In the genomic region with DNA sequence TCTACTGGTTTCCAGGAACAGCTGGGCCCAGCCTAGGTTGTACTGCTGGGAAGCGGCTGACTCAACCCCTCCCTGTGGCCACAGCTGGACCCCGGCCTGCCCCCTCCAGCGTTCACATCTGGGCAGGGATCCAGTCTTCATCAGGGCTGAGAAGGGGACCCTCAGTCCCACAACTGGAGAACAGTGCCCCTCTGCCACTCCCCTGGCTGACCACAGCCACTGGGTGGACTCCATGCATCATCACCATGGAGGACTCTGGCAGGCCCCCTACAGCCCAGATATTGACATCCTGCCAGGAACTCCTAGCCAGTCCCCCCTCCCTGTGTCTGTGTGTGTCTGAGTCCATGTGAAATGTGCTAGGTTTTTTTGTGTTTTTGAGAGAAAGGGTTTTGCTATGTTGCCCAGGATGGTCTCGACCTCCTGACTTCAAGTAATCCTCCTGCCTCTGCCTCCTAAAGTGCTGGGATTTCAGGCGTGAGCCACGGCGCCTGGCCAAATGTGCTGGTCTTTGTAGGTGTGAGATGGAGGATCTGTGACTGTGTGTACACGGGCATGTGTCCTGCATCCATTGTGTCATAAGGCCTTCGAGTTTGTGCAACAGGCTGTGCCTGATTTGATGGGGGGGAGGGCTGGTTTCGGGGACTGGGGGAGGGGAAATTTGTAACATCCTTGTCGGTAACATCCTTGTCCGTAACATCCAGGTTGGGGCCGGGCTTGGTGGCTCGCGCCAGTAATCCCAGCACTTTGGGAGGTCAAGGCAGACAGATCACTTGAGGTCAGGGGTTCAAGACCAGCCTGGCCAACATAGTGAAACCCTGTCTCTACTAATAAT, we compare ENCODE assay signal across 8 cellular contexts. TPM values are rescaled to one million over a fixed set of nuclear protein-coding genes. Genes with fewer than 3 reads are reported as not detected.
DNase-seq lines count a peak whose midpoint lies in the region; ATAC-seq, FAIRE-seq and TF ChIP-seq lines count a peak whose summit lies in the region.

No MANE protein-coding gene starts in this region.

- H3K27me3 ChIP-seq in ACC112 (ENCODE audit: insufficient read depth, low read length) (no peaks in the 10 kb centered on the region), RWPE2 (ENCODE audit: insufficient read depth, poor library complexity, severe bottlenecking) (no peaks in the 10 kb centered on the region), dorsolateral prefrontal cortex (no peaks in the 10 kb centered on the region), mucosa of rectum (ENCODE audit: control insufficient read depth in 2 of 2, insufficient read depth in 2 of 2, low read length in 2 of 2) (no peaks in the 10 kb centered on the region)

- H3K79me2 ChIP-seq in ACC112 (ENCODE audit: control insufficient read depth, insufficient read depth, low read length, unreplicated experiment): no peaks in the 10 kb centered on the region

- H3K36me3 ChIP-seq in ACC112 (ENCODE audit: insufficient read depth, low read length) (no peaks in the 10 kb centered on the region), RWPE2 (ENCODE audit: low read depth) (peaks cover 5% of the 10 kb centered on the region), mucosa of rectum (ENCODE audit: control insufficient read depth in 2 of 2, insufficient read depth in 2 of 2, low read length in 2 of 2) (no peaks in the 10 kb centered on the region)

- H3K9me3 ChIP-seq in RWPE2 (ENCODE audit: severe bottlenecking) (no peaks in the 10 kb centered on the region), mucosa of rectum (ENCODE audit: control insufficient read depth in 2 of 2, low read length in 2 of 2) (no peaks in the 10 kb centered on the region)

- no peak for ATAC-seq in RWPE2 (ENCODE audit: low read depth)
- ATAC-seq in GM18511 (IDR thresholded peaks at IDR 0.05; ENCODE audit: unreplicated experiment): no peak

- no peak for TF ChIP-seq CTCF in GM12875 (IDR thresholded peaks at IDR 0.05; ENCODE audit: borderline replicate concordance, insufficient read depth, low read depth, low read length)
- peak; percentile 22 for TF ChIP-seq CTCF in RWPE2 (IDR thresholded peaks at IDR 0.05; ENCODE audit: poor library complexity, severe bottlenecking)
- no peak for TF ChIP-seq CTCF in dorsolateral prefrontal cortex (IDR thresholded peaks at IDR 0.05 in 54 of 56, conservative IDR thresholded peaks at IDR 0.05 in 2 of 56; ENCODE audit: low read depth in 1 of 56, partially characterized antibody in 56 of 56)

- H3K27ac ChIP-seq in ACC112 (ENCODE audit: low read depth, low read length) (peak overlapping the region; percentile 98), RWPE2 (ENCODE audit: poor library complexity, severe bottlenecking) (peak overlapping the region; percentile 92), dorsolateral prefrontal cortex (peak overlapping the region; percentile 55 to 99 (median 95)), mucosa of rectum (ENCODE audit: low read depth in 2 of 2, low read length in 2 of 2) (peak overlapping the region; percentile 85 to 97)

- FAIRE-seq in urothelium cell line (lab: Jason Lieb, UNC): no peak

- peak overlapping the region in 1 of 2 donors; percentile 80 for H3K9ac ChIP-seq in mucosa of rectum (ENCODE audit: low read depth in 1 of 2, low read length in 2 of 2)

- DNase-seq in RWPE2 (ENCODE audit: low spot score): no peak
- peak in 2 of 10 donors; percentile 22 to 40 for DNase-seq in dorsolateral prefrontal cortex
- no peak for DNase-seq in urothelium cell line (ENCODE audit: low spot score)
- DNase-seq in activated CD4-positive, CD25-positive, alpha-beta regulatory T cell treated with anti-CD3 and anti-CD28 coated beads, Interleukin-2, amount 50 U/mL, for 72 hours: no peak

- H3K4me1 ChIP-seq in ACC112 (ENCODE audit: control insufficient read depth, insufficient read depth, low read length, unreplicated experiment) (peaks cover 40% of the 10 kb centered on the region), RWPE2 (ENCODE audit: insufficient read depth, poor library complexity, severe bottlenecking) (peaks cover 20% of the 10 kb centered on the region), mucosa of rectum (ENCODE audit: control insufficient read depth in 2 of 2, insufficient read depth in 2 of 2, low read length in 2 of 2) (peaks cover 47 to 50% of the 10 kb centered on the region in 2 donors)

- peak overlapping the region; percentile 78 for H3K4me3 ChIP-seq in ACC112 (ENCODE audit: low read depth, low read length)
- peak overlapping the region; percentile 51 for H3K4me3 ChIP-seq in GM12875 (ENCODE audit: low read depth, low read length)
- peak overlapping the region; percentile 43 for H3K4me3 ChIP-seq in RWPE2 (ENCODE audit: severe bottlenecking)
- H3K4me3 ChIP-seq in dorsolateral prefrontal cortex: peak overlapping the region in 58 of 59 donors; percentile 55 to 84 (median 71)
- H3K4me3 ChIP-seq in mucosa of rectum (ENCODE audit: low read length in 2 of 2): peak overlapping the region; percentile 34 to 87

- H2AFZ ChIP-seq in ACC112 (ENCODE audit: low read length, unreplicated experiment): no peak overlapping the region

- intact Hi-C loops in dorsolateral prefrontal cortex (cut with DNase I): no loop called here

RNA-seq across cellular contexts. Expression of a gene that starts 4.0 kb away (rescaled TPM):
- 10 to 100 TPM; 23.0 to 79.0 (median 41.2) TPM for total RNA-seq in dorsolateral prefrontal cortex

RNA-seq across cellular contexts. Expression of a gene that starts 11.9 kb away (rescaled TPM):
- 100 to 1,000 TPM in 14 of 120 experiments, 10 to 100 TPM in 106; 14.0 to 268 (median 48.2) TPM for total RNA-seq in dorsolateral prefrontal cortex

RNA-seq across cellular contexts. Expression of a gene that starts 22.2 kb away (rescaled TPM):
- total RNA-seq in dorsolateral prefrontal cortex: 100 to 1,000 TPM; 234 to 491 (median 396) TPM

RNA-seq across cellular contexts. Expression of a gene that starts 22.5 kb away (rescaled TPM):
- 1 to 10 TPM in 86 of 120 experiments, under 1 TPM in 8, not detected in 26; 0.63 to 7.4 (median 2.4) TPM for total RNA-seq in dorsolateral prefrontal cortex

RNA-seq across cellular contexts. Expression of a gene that starts 27.0 kb away (rescaled TPM):
- 10 to 100 TPM in 10 of 120 experiments, 1 to 10 TPM in 110; 1.6 to 13.4 (median 6.0) TPM for total RNA-seq in dorsolateral prefrontal cortex
